ENCODE assay signal across 8 cellular contexts in the genomic region with DNA sequence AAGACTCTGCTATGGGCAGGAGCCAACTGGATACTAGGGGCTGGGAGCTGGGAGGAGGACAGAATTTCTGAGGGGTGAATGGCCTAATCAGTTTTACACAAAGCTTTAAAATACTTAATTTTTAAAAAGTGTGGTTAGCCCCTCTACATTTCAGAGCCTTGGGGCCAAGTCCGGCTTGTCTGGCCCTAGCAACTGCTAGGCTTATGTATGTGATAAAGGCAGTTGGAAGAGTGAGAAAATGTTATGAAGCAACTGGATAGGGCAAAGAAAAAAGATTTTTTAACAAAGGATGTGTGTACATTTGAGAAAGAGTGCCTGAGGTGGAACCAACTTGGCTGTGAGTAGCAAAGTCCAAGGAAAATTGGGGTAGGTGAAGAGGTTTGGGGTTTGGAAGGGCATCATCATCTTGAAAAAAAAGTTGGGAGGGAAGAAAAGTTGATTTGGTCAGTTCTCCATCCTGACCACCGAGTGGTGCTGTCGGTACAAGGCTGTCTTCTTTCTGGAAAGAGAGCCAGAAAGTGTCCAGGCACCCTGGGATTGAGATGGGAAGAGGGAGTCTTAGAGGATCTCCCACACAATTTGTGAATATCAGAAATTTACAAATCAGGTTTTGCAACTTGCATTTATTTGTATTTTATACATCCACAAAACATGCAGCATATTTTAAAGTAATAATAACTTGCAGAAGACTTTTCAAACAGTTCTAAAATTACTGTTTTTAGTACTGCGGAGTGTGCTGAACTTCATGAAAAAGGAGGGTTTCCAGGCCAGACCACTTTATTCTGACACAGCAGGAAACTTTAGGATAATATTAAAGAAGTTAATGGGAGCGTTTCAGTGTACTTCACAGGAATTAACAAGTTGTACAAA. TPM values are rescaled to one million over a fixed set of nuclear protein-coding genes. Genes with fewer than 3 reads are reported as not detected.
DNase-seq lines count a peak whose midpoint lies in the region; ATAC-seq and TF ChIP-seq lines count a peak whose summit lies in the region.
"Had no signal": no experiment of that assay in that cellular context is flagged by ENCODE, and none has a peak within 500 bp of the region (broad histone marks: within the 10 kb centered on the region; RNA-seq: fewer than 3 reads in every experiment).

No MANE protein-coding gene starts in this region.

- H3K4me3 Mint-ChIP-seq in WTC11, result no peak overlapping the region

- peaks cover 0 to 30% (median 1%) of the 10 kb centered on the region in 4 donors for H3K4me1 ChIP-seq in tibial artery

- H3K27me3 ChIP-seq in tibial artery, result no peaks in the 10 kb centered on the region

- H3K27ac Mint-ChIP-seq in WTC11, result no peak overlapping the region

- intact Hi-C loops in tibial artery (cut with DNase I; ENCODE audit: low total_unique reads), result loop anchor here (5.0 kb wide), 3 partner anchors 61 to 381 kb away; no protein-coding TSS in a partner anchor

- peak overlapping the region in 1 of 2 donors; percentile 67 for H3K27ac ChIP-seq in tibial artery

- TF ChIP-seq CTCF in LNCAP (IDR thresholded peaks at IDR 0.05), result peak; percentile 63
- TF ChIP-seq CTCF in WTC11 (IDR thresholded peaks at IDR 0.05), result 0 out of 2 replicates have a peak, but pooled peaks have one; percentile 36
- TF ChIP-seq CTCF in tibial artery (IDR thresholded peaks at IDR 0.05), result peak; percentile 62 to 69

- no peaks in the 10 kb centered on the region for H3K36me3 ChIP-seq in tibial artery

- H3K9me3 ChIP-seq in tibial artery, result no peaks in the 10 kb centered on the region

- no peaks in the 10 kb centered on the region for H3K36me3 Mint-ChIP-seq in WTC11

- H3K4me3 ChIP-seq in tibial artery, result no peak overlapping the region

- DNase-seq in G401 (ENCODE audit: low spot score) (peak; percentile 79), WTC11 (ENCODE audit: low spot score) (peak; percentile 44), hepatic stellate cell (ENCODE audit: low spot score) (peak; percentile 64), tibial artery (no peak), cortex of kidney (lab: John Stamatoyannopoulos, UW) (no peak)

- in situ Hi-C loops in G401 (cut with HindIII; ENCODE audit: low sequenced_read_pairs), result no loop called here

- ATAC-seq in WTC11, result peak; percentile 88
- ATAC-seq in HG03460 (IDR thresholded peaks at IDR 0.05; ENCODE audit: unreplicated experiment), result no peak

- 0 out of 2 replicates have a peak, but pooled peaks cover 3% of the 10 kb centered on the region for H3K4me1 Mint-ChIP-seq in WTC11

- POLR2A ChIA-PET in WTC11 (lab: Charles Lee), result no interaction called here

- CTCF ChIA-PET in WTC11 (lab: Charles Lee), result interaction anchor here (0.9 to 1.0 kb wide), 2 partner anchors 383 to 385 kb away, joined by 3 read pairs; no protein-coding TSS in a partner anchor

- no peaks in the 10 kb centered on the region for H3K9me3 Mint-ChIP-seq in WTC11

- H3K27me3 Mint-ChIP-seq in WTC11 (ENCODE audit: low read depth), result no peaks in the 10 kb centered on the region

TF ChIP-seq in WTC11, 78 proteins besides CTCF, POLR2A, EP300 and RAD21:
- TF ChIP-seq TP53 (CRISPR knock-in tag; IDR thresholded peaks at IDR 0.05) (no peak), FOXK1 (CRISPR knock-in tag; IDR thresholded peaks at IDR 0.05) (no peak), ESRRA (CRISPR knock-in tag; IDR thresholded peaks at IDR 0.05; ENCODE audit: borderline replicate concordance) (no peak), PRRX2 (CRISPR knock-in tag; IDR thresholded peaks at IDR 0.05) (no peak), SOX15 (CRISPR knock-in tag; IDR thresholded peaks at IDR 0.05) (no peak), OVOL2 (CRISPR knock-in tag; IDR thresholded peaks at IDR 0.05; ENCODE audit: borderline replicate concordance) (no peak), JAZF1 (CRISPR knock-in tag; IDR thresholded peaks at IDR 0.05) (no peak), TEAD4 (CRISPR knock-in tag; IDR thresholded peaks at IDR 0.05) (no peak), ETV6 (CRISPR knock-in tag; IDR thresholded peaks at IDR 0.05) (no peak)
- TF ChIP-seq, protein P1, sequence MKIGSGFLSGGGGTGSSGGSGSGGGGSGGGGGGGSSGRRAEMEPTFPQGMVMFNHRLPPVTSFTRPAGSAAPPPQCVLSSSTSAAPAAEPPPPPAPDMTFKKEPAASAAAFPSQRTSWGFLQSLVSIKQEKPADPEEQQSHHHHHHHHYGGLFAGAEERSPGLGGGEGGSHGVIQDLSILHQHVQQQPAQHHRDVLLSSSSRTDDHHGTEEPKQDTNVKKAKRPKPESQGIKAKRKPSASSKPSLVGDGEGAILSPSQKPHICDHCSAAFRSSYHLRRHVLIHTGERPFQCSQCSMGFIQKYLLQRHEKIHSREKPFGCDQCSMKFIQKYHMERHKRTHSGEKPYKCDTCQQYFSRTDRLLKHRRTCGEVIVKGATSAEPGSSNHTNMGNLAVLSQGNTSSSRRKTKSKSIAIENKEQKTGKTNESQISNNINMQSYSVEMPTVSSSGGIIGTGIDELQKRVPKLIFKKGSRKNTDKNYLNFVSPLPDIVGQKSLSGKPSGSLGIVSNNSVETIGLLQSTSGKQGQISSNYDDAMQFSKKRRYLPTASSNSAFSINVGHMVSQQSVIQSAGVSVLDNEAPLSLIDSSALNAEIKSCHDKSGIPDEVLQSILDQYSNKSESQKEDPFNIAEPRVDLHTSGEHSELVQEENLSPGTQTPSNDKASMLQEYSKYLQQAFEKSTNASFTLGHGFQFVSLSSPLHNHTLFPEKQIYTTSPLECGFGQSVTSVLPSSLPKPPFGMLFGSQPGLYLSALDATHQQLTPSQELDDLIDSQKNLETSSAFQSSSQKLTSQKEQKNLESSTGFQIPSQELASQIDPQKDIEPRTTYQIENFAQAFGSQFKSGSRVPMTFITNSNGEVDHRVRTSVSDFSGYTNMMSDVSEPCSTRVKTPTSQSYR (CRISPR knock-in tag; IDR thresholded peaks at IDR 0.05), result no peak

RNA-seq across cellular contexts. Expression of gene CDK15, which starts 10.5 kb away (rescaled TPM):
- not detected in 2 replicates for total RNA-seq in G401 (2014; rRNA removed; shearing (Covaris generic))
- total RNA-seq in WTC11 (2021), result not detected in 3 replicates
- total RNA-seq: pulmonary artery endothelial cell had no signal

RNA-seq across cellular contexts. Expression of gene ALS2, which starts 15.1 kb away (rescaled TPM):
- 52.2 and 95.2 TPM in 2 replicates for total RNA-seq in G401 (2014; rRNA removed; shearing (Covaris generic))
- 28.1 to 33.3 TPM (median 30.5 TPM) in 3 replicates for total RNA-seq in WTC11 (2021)

Comparison
In these comparisons a context has a peak if more than half of its experiments do, and no peak if none do; other contexts are left out.
1. DNase-seq: peak in G401 (single experiment), WTC11 (single experiment) and hepatic stellate cell (single experiment); none in tibial artery (0 of 2) and cortex of kidney (single experiment).
2. Peak in every context shown above with its lines, with median percentiles within 50 percentile points of each other: CTCF ChIP-seq.